8 cellular contexts compared by ENCODE assay signal in the genomic region with DNA sequence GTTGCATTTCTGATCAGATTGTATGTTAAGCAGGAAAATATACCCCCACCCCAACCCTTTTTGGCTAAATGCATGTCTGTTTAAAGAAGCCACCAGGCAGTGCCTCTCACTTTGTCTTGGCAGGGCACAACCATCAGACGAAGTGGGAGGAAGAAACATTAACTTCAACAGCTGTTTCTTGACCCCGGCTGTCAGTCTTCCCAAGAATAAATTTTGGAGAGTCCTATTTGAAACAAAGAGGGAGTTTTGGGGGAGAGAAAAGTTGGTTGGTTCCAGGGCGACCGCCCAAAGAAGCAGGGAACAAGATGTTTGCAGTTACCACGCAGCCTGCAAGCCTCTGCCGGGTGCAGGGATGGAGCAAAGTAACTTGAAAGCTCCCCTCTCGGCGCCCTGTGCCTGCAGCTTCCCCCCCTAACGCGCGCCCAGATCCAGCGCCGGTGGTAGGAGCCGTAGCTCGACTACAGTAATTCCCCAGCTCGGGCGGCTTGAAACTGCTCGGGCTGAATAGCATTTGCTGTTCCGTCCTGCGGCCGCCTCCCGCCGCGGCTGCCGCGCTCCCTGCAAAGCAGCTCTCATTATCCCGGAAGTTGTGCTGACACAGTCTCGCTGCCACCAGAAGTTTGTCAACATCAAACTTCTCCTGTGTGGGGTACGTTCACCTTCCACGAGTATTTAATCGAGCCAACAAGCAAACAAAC.
DNase-seq lines count a peak whose midpoint lies in the region; ATAC-seq and TF ChIP-seq lines count a peak whose summit lies in the region.

No MANE protein-coding gene starts in this region.

- peak overlapping the region; percentile 78 for H3K4me3 Mint-ChIP-seq in activated CD4-positive, alpha-beta T cell treated with anti-CD3 and anti-CD28 coated beads for 36 hours

- TF ChIP-seq CTCF in choroid plexus epithelial cell (conservative IDR thresholded peaks at IDR 0.05; ENCODE audit: low read depth, low read length) (peak; percentile 4), kidney epithelial cell (IDR thresholded peaks at IDR 0.05; ENCODE audit: insufficient read depth, low read length, poor library complexity, severe bottlenecking) (no peak)

- peak; percentile 96 for DNase-seq in AG20443 (ENCODE audit: low spot score)
- peak; percentile 94 for DNase-seq in NCI-H510A treated with DMSO at 0.1 percent for 48 hours (lab: John Stamatoyannopoulos, UW)
- DNase-seq in activated CD4-positive, alpha-beta T cell treated with anti-CD3 and anti-CD28 coated beads for 36 hours = peak; percentile 93
- peak; percentile 98 for DNase-seq in choroid plexus epithelial cell (ENCODE audit: low read depth)
- peak; percentile 66 for DNase-seq in kidney epithelial cell (ENCODE audit: low read depth)
- DNase-seq in stimulated activated CD4-positive, alpha-beta T cell treated with anti-CD3 and anti-CD28 coated beads, Interleukin-15, amount 100 ng/mL, for 24 hours = peak; percentile 92

- H3K9me3 Mint-ChIP-seq in activated CD4-positive, alpha-beta T cell treated with anti-CD3 and anti-CD28 coated beads for 36 hours (ENCODE audit: low read depth) = no peaks in the 10 kb centered on the region

- ATAC-seq in HG03439 (IDR thresholded peaks at IDR 0.05; ENCODE audit: unreplicated experiment) = peak; percentile 94
- ATAC-seq in activated CD4-positive, alpha-beta T cell treated with anti-CD3 and anti-CD28 coated beads for 36 hours = peak; percentile 86

- intact Hi-C loops in activated CD4-positive, alpha-beta T cell treated with anti-CD3 and anti-CD28 coated beads for 36 hours (cut with DNase I, micrococcal nuclease) = loop anchor here (1.0 to 10.0 kb wide), 11 partner anchors 73 to 549 kb away; partner anchors contain the start of genes SSBP2 (in 2 of the 2), ZCCHC9 (in 2 of the 2) and RPS23 (in 1 of the 2)

- H3K36me3 ChIP-seq in kidney epithelial cell (ENCODE audit: control insufficient read depth, insufficient read depth, low read length) = no peaks in the 10 kb centered on the region

- peak overlapping the region; percentile 94 for H3K27ac Mint-ChIP-seq in activated CD4-positive, alpha-beta T cell treated with anti-CD3 and anti-CD28 coated beads for 36 hours

- TF ChIP-seq POLR2A in GM19099 (IDR thresholded peaks at IDR 0.05; ENCODE audit: extremely low read depth, insufficient read length, low read depth) = peak; percentile 83

- no peaks in the 10 kb centered on the region for H3K27me3 Mint-ChIP-seq in activated CD4-positive, alpha-beta T cell treated with anti-CD3 and anti-CD28 coated beads for 36 hours

- H3K4me3 ChIP-seq in choroid plexus epithelial cell (ENCODE audit: low read depth, low read length) (peak overlapping the region; percentile 52), kidney epithelial cell (ENCODE audit: low read depth, low read length) (peak overlapping the region; percentile 31)

- H3K27me3 ChIP-seq in kidney epithelial cell (ENCODE audit: control insufficient read depth, insufficient read depth, low read length) = no peaks in the 10 kb centered on the region

- no peaks in the 10 kb centered on the region for H3K36me3 Mint-ChIP-seq in activated CD4-positive, alpha-beta T cell treated with anti-CD3 and anti-CD28 coated beads for 36 hours (ENCODE audit: low read depth)

- CTCF ChIA-PET in activated CD4-positive, alpha-beta T cell treated with anti-CD3 and anti-CD28 coated beads for 36 hours (lab: Charles Lee) = interaction anchor here (0.7 to 2.8 kb wide), 13 partner anchors 13 to 426 kb away, joined by 3 to 23 read pairs (median 3); partner anchors contain the start of gene SSBP2

- POLR2A ChIA-PET in activated CD4-positive, alpha-beta T cell treated with anti-CD3 and anti-CD28 coated beads for 36 hours (lab: Charles Lee) = interaction anchor here (0.6 to 1.7 kb wide), 5 partner anchors 70 to 423 kb away, joined by 3 to 21 read pairs (median 4); partner anchors contain the start of gene SSBP2

- H3K4me1 Mint-ChIP-seq in activated CD4-positive, alpha-beta T cell treated with anti-CD3 and anti-CD28 coated beads for 36 hours = peaks cover 42% of the 10 kb centered on the region

Comparison
In these comparisons a context has a peak if more than half of its experiments do, and no peak if none do; other contexts are left out.
1. Peak in every context shown above with its lines: DNase-seq, ATAC-seq and H3K4me3 ChIP-seq.